1 cellular context compared by ENCODE assay signal in the genomic region with DNA sequence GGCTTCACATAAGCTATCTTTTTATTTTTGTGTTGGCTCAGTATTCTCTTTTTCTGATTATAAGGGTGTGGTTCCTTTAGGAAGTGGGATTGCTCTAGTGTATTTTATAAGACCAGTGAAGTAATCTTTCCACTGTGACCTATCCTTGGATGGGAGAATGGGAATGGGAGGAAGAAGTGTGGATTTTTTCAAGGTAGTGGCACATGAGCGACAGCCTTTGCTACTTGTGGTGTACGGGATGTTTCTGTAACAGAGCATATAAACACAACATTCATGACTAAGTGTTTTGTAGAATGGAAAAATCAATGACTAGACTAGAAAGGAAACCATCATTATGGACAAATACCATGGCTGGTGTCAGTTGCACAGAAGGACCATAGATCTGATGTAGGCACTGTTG.
TF ChIP-seq lines count a peak whose summit lies in the region.

No MANE protein-coding gene starts in this region.

TF ChIP-seq in IMR-90, 13 proteins besides CTCF, POLR2A, EP300 and RAD21:
- TF ChIP-seq RCOR1 (IDR thresholded peaks at IDR 0.05; ENCODE audit: insufficient replicate concordance, low read length) = no peak
- no peak for TF ChIP-seq NFE2L2 (IDR thresholded peaks at IDR 0.05; ENCODE audit: low read depth, low read length)
- TF ChIP-seq, protein P1, sequence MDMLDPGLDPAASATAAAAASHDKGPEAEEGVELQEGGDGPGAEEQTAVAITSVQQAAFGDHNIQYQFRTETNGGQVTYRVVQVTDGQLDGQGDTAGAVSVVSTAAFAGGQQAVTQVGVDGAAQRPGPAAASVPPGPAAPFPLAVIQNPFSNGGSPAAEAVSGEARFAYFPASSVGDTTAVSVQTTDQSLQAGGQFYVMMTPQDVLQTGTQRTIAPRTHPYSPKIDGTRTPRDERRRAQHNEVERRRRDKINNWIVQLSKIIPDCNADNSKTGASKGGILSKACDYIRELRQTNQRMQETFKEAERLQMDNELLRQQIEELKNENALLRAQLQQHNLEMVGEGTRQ (IDR thresholded peaks at IDR 0.05; ENCODE audit: low read depth, low read length) = no peak
- peak; percentile 48; the same call in 1 of the 2 replicates for TF ChIP-seq BHLHE40 (IDR thresholded peaks at IDR 0.05; ENCODE audit: low read depth, low read length)
- no peak for TF ChIP-seq CEBPB (IDR thresholded peaks at IDR 0.05; ENCODE audit: low read depth, low read length)
- TF ChIP-seq FOS (IDR thresholded peaks at IDR 0.05; ENCODE audit: low read depth, low read length) = 0 out of 2 replicates have a peak, but pooled peaks have one; percentile 7
- TF ChIP-seq, protein P2, sequence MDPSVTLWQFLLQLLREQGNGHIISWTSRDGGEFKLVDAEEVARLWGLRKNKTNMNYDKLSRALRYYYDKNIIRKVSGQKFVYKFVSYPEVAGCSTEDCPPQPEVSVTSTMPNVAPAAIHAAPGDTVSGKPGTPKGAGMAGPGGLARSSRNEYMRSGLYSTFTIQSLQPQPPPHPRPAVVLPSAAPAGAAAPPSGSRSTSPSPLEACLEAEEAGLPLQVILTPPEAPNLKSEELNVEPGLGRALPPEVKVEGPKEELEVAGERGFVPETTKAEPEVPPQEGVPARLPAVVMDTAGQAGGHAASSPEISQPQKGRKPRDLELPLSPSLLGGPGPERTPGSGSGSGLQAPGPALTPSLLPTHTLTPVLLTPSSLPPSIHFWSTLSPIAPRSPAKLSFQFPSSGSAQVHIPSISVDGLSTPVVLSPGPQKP (IDR thresholded peaks at IDR 0.05; ENCODE audit: borderline replicate concordance, low read depth, low read length) = no peak
- no peak for TF ChIP-seq CHD1 (IDR thresholded peaks at IDR 0.05; ENCODE audit: low read depth, low read length)
- TF ChIP-seq RFX5 (IDR thresholded peaks at IDR 0.05; ENCODE audit: low read depth, low read length) = no peak
- no peak for TF ChIP-seq MXI1 (IDR thresholded peaks at IDR 0.05; ENCODE audit: borderline replicate concordance, low read depth, low read length)
- no peak for TF ChIP-seq SMC3 (IDR thresholded peaks at IDR 0.05; ENCODE audit: low read depth, low read length)
- no peak for TF ChIP-seq MAZ (IDR thresholded peaks at IDR 0.05; ENCODE audit: borderline replicate concordance, low read depth, low read length)
- 0 out of 2 replicates have a peak, but pooled peaks have one; percentile 3 for TF ChIP-seq MAFK (IDR thresholded peaks at IDR 0.05; ENCODE audit: low read depth, low read length)
